In the genomic region with DNA sequence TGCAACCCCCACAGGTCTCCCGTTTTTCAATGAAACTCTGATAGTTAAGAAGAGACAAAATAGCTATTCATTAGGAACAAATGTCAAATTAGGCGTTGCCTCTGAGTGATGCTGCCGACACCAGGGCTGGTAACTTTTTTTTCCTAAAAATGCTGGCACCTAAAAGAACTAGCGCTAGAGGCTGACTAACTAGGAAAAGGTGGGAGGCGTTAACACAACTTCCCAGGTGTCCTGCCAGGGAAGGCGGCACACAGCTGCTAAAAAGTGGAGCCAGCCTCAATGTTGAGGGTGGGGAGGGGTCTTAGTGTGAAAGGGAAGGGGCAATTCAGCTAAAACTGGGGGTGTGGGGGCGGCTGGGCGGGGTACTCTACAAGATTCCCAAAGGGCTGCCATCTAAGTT, we compare ENCODE assay signal across 18 cellular contexts. TPM values are rescaled to one million over a fixed set of nuclear protein-coding genes. Genes with fewer than 3 reads are reported as not detected.
A peak's percentile ranks its signal among the peaks of the same experiment; 100 is the strongest.
DNase-seq lines count a peak whose midpoint lies in the region; ATAC-seq, FAIRE-seq and TF ChIP-seq lines count a peak whose summit lies in the region.
"Had no signal": no experiment of that assay in that cellular context is flagged by ENCODE, and none has a peak within 500 bp of the region (broad histone marks: within the 10 kb centered on the region; RNA-seq: fewer than 3 reads in every experiment).

No MANE protein-coding gene starts in this region.

- H3K4me1 ChIP-seq in HUES64 (ENCODE audit: insufficient read depth, low read length) (peaks cover 59% of the 10 kb centered on the region), kidney (ENCODE audit: control insufficient read depth in 1 of 2, insufficient read depth in 1 of 2, low read depth in 1 of 2, low read length in 2 of 2) (peaks cover 0 to 8% of the 10 kb centered on the region in 2 donors), stomach (peaks cover 25 to 75% (median 57%) of the 10 kb centered on the region in 4 donors)

- peaks cover 64% of the 10 kb centered on the region for H3K27me3 ChIP-seq in HUES64 (ENCODE audit: insufficient read depth, low read length)
- peaks cover 0 to 44% (median 32%) of the 10 kb centered on the region in 3 donors for H3K27me3 ChIP-seq in stomach
- H3K27me3 ChIP-seq: thyroid gland had no signal

- H3K9ac ChIP-seq in HUES64 (ENCODE audit: low read depth, low read length) (no peak overlapping the region), kidney (ENCODE audit: low read length in 2 of 2) (no peak overlapping the region)

- TF ChIP-seq CTCF in cardiac fibroblast (IDR thresholded peaks at IDR 0.05; ENCODE audit: low read depth, low read length) (no peak), kidney (IDR thresholded peaks at IDR 0.05; ENCODE audit: borderline replicate concordance, extremely low read depth, insufficient read depth) (no peak), stomach (IDR thresholded peaks at IDR 0.05) (no peak)

- no peak overlapping the region for H3K27ac ChIP-seq in HUES64 (ENCODE audit: low read depth, low read length)
- H3K27ac ChIP-seq in kidney (ENCODE audit: low read depth in 2 of 2, low read length in 2 of 2) = no peak overlapping the region
- peak overlapping the region in 4 of 5 donors; percentile 54 to 85 (median 68) for H3K27ac ChIP-seq in stomach
- H3K27ac ChIP-seq: C4-2B, thyroid gland had no signal

- 34% methylated on average over 8 of the region's 8 CpGs for WGBS in HUES64
- WGBS in stomach, 5 donors = 45 to 62% (median 60%) methylated on average over 8 of the region's 8 CpGs

- FAIRE-seq in kidney (lab: Jason Lieb, UNC) = no peak

- intact Hi-C loops in kidney (cut with DNase I) = no loop called here
- intact Hi-C loops in stomach (cut with DNase I; ENCODE audit: low total_unique reads) = no loop called here

- no peak for TF ChIP-seq POLR2A in stomach (IDR thresholded peaks at IDR 0.05)

- no peaks in the 10 kb centered on the region for H3K9me3 ChIP-seq in HUES64 (ENCODE audit: insufficient read depth, low read depth, low read length)
- no peaks in the 10 kb centered on the region for H3K9me3 ChIP-seq in kidney (ENCODE audit: control insufficient read depth in 1 of 2, low read length in 2 of 2)
- H3K9me3 ChIP-seq in stomach = no peaks in the 10 kb centered on the region
- H3K9me3 ChIP-seq: thyroid gland had no signal

- no peak for ATAC-seq in GM18909 (IDR thresholded peaks at IDR 0.05; ENCODE audit: poor library complexity, unreplicated experiment)
- ATAC-seq in HG02571 (IDR thresholded peaks at IDR 0.05; ENCODE audit: unreplicated experiment) = no peak
- ATAC-seq: T-cell had no signal

- H3K36me3 ChIP-seq in HUES64 (ENCODE audit: insufficient read depth, low read length) (no peaks in the 10 kb centered on the region; the same call in 1 of the 2 replicates), kidney (ENCODE audit: control insufficient read depth in 1 of 2, insufficient read depth in 2 of 2, low read length in 2 of 2) (no peaks in the 10 kb centered on the region), stomach (no peaks in the 10 kb centered on the region)
- H3K36me3 ChIP-seq: thyroid gland had no signal

- H3K4me3 ChIP-seq in HUES64 (ENCODE audit: low read length) (peak overlapping the region; percentile 34; the same call in 1 of the 2 replicates), cardiac fibroblast (replicated peaks in 1 of 2; ENCODE audit: low read depth in 2 of 2, low read length in 2 of 2) (peak overlapping the region; percentile 33 to 85), kidney (ENCODE audit: low read length in 2 of 2) (no peak overlapping the region), stomach (peak overlapping the region in 3 of 4 donors; percentile 77 to 81 (median 79))
- H3K4me3 ChIP-seq: thyroid gland had no signal

- no peak for TF ChIP-seq EP300 in stomach (IDR thresholded peaks at IDR 0.05)

- DNase-seq in cardiac fibroblast (ENCODE audit: low read depth in 2 of 2) (no peak), kidney (peak; percentile 10), stomach (no peak), EL (no peak)
- no peak for DNase-seq in stimulated activated CD4-positive, alpha-beta T cell treated with anti-CD3 and anti-CD28 coated beads, Interleukin-2, amount 100 ng/mL, for 24 hours
- DNase-seq: activated naive CD8-positive, alpha-beta T cell treated with anti-CD3 and anti-CD28 coated beads, Interleukin-2, amount 10 ng/mL, durations not matched to agents 7 days and 5 days; cortex of kidney; NCI-H1436 treated with DMSO at 0.1 percent for 48 hours; NCI-H446 treated with DMSO at 0.1 percent for 48 hours; OCI-M1; posterior cingulate gyrus; stimulated activated CD4-positive, alpha-beta T cell treated with anti-CD3 and anti-CD28 coated beads, Interleukin-15, amount 100 ng/mL, for 24 hours; T-cell; thyroid gland had no signal

RNA-seq across cellular contexts. Expression of gene MN1, which starts 5.4 kb away (rescaled TPM):
- polyA plus RNA-seq in HUES64 (2013, experiment 1 of 2) = 11.3 TPM
- polyA plus RNA-seq in HUES64 (2013, experiment 2 of 2) = 14.9 TPM
- 3.2 TPM for total RNA-seq in kidney
- polyA plus RNA-seq in kidney (ENCODE audit: insufficient read depth, low read depth, low replicate concordance) = 0.92 TPM
- 1 to 10 TPM; 2.2 to 6.4 (median 4.6) TPM for total RNA-seq in stomach
- 1 to 10 TPM in 2 of 3 donors, under 1 TPM in 1; 0.50 to 2.4 (median 2.4) TPM for polyA plus RNA-seq in stomach

Comparison
In these comparisons a context has a peak if more than half of its experiments do, and no peak if none do; other contexts are left out.
1. H3K27ac ChIP-seq: peak in stomach (4 of 5); none in HUES64 (single experiment) and kidney (0 of 2).
2. H3K4me3 ChIP-seq: peak in HUES64 (single experiment), cardiac fibroblast (2 of 2) and stomach (3 of 4); none in kidney (0 of 2).